In genomic region chr11:45087761-45088160, GRCh38 we compare ENCODE assay signal across 14 cellular contexts. TPM values are rescaled to one million over a fixed set of nuclear protein-coding genes. Genes with fewer than 3 reads are reported as not detected.
A peak's percentile ranks its signal among the peaks of the same experiment; 100 is the strongest.
DNase-seq lines count a peak whose midpoint lies in the region; TF ChIP-seq lines count a peak whose summit lies in the region.
"Had no signal": no experiment of that assay in that cellular context is flagged by ENCODE, and none has a peak within 500 bp of the region (broad histone marks: within the 10 kb centered on the region; RNA-seq: fewer than 3 reads in every experiment).

No MANE protein-coding gene starts in this region.

- no peak for TF ChIP-seq POLR2A in NB4 (IDR thresholded peaks at IDR 0.05; ENCODE audit: extremely low read depth, insufficient read length)

- peak; percentile 56 for DNase-seq in EH (ENCODE audit: low read depth)
- peak; percentile 68 for DNase-seq in NB4 (ENCODE audit: low read depth)
- DNase-seq in dorsolateral prefrontal cortex = no peak
- DNase-seq in trophoblast cell = peak; percentile 54 to 81
- DNase-seq in activated naive CD4-positive, alpha-beta T cell treated with anti-CD3 and anti-CD28 coated beads for 36 hours = no peak
- DNase-seq in substantia nigra (lab: John Stamatoyannopoulos, UW) = no peak
- no peak for DNase-seq in cerebellar cortex (ENCODE audit: low spot score)
- DNase-seq in amniotic stem cell (lab: John Stamatoyannopoulos, UW) = no peak
- DNase-seq: activated CD8-positive, alpha-beta T cell treated with anti-CD3 and anti-CD28 coated beads for 36 hours; erythroblast; MV-4-11 had no signal

- peaks cover 9% of the 10 kb centered on the region for H3K4me1 Mint-ChIP-seq in activated naive CD4-positive, alpha-beta T cell treated with anti-CD3 and anti-CD28 coated beads for 36 hours (ENCODE audit: low read depth)

- H3K27me3 Mint-ChIP-seq in activated naive CD4-positive, alpha-beta T cell treated with anti-CD3 and anti-CD28 coated beads for 36 hours (ENCODE audit: low read depth) = no peaks in the 10 kb centered on the region
- H3K27me3 Mint-ChIP-seq: activated CD8-positive, alpha-beta T cell treated with anti-CD3 and anti-CD28 coated beads for 36 hours had no signal

- no peak overlapping the region for H3K23ac ChIP-seq in trophoblast cell (ENCODE audit: low read length)

- no peak overlapping the region for H3K14ac ChIP-seq in trophoblast cell (ENCODE audit: low read length)

- no peak overlapping the region for H4K91ac ChIP-seq in trophoblast cell (ENCODE audit: low read depth, low read length)

- no peak overlapping the region for H3K4ac ChIP-seq in trophoblast cell (ENCODE audit: low read depth, low read length)

- no peak overlapping the region for H2AFZ ChIP-seq in trophoblast cell (ENCODE audit: insufficient read depth, low read length, poor library complexity)

- no peak overlapping the region for H3K18ac ChIP-seq in trophoblast cell (ENCODE audit: low read length)

- no peaks in the 10 kb centered on the region for H3K36me3 ChIP-seq in trophoblast cell (ENCODE audit: control insufficient read depth in 1 of 2, insufficient read depth in 2 of 2, low read length in 2 of 2)
- H3K36me3 ChIP-seq: suprapubic skin had no signal

- H2AK5ac ChIP-seq in trophoblast cell (ENCODE audit: low read length) = no peak overlapping the region

- H2BK120ac ChIP-seq in trophoblast cell (ENCODE audit: insufficient read depth, low read length, poor library complexity) = no peak overlapping the region

- H3K27me3 ChIP-seq in dorsolateral prefrontal cortex = peaks cover 0 to 8% (median 0%) of the 10 kb centered on the region in 45 donors
- H3K27me3 ChIP-seq in trophoblast cell (ENCODE audit: insufficient read depth, low read length) = no peaks in the 10 kb centered on the region
- H3K27me3 ChIP-seq: suprapubic skin had no signal

- no peaks in the 10 kb centered on the region for H3K36me3 Mint-ChIP-seq in activated naive CD4-positive, alpha-beta T cell treated with anti-CD3 and anti-CD28 coated beads for 36 hours (ENCODE audit: low read depth)
- H3K36me3 Mint-ChIP-seq: IgD-negative memory B cell had no signal

- H3K4me3 ChIP-seq in NB4 (ENCODE audit: low read depth, low read length) (peak overlapping the region; percentile 21), dorsolateral prefrontal cortex (no peak overlapping the region), trophoblast cell (ENCODE audit: low read depth, low read length) (no peak overlapping the region)
- H3K4me3 ChIP-seq: coronary artery, suprapubic skin had no signal

- H3K79me1 ChIP-seq in trophoblast cell (ENCODE audit: low read length) = peaks cover 6% of the 10 kb centered on the region

- H2BK5ac ChIP-seq in trophoblast cell (ENCODE audit: low read depth, low read length, poor library complexity) = no peak overlapping the region

- H4K8ac ChIP-seq in trophoblast cell (ENCODE audit: low read depth, low read length) = no peak overlapping the region

- no CpG with 5 or more reads among the region's 9 CpGs for WGBS in trophoblast cell (ENCODE audit: extremely low coverage, insufficient coverage, insufficient read length)

- no peak overlapping the region for H3K9ac ChIP-seq in trophoblast cell (ENCODE audit: low read length)

- no peak for TF ChIP-seq CTCF in NB4 (IDR thresholded peaks at IDR 0.05; ENCODE audit: low read depth, low read length)
- no peak for TF ChIP-seq CTCF in dorsolateral prefrontal cortex (IDR thresholded peaks at IDR 0.05 in 54 of 56, conservative IDR thresholded peaks at IDR 0.05 in 2 of 56; ENCODE audit: low read depth in 1 of 56, partially characterized antibody in 56 of 56)

- H3K4me1 ChIP-seq in trophoblast cell (ENCODE audit: control insufficient read depth in 1 of 2, insufficient read depth in 2 of 2, low read length in 2 of 2) = peaks cover 20 to 22% of the 10 kb centered on the region in 2 experiments

- H3K4me2 ChIP-seq in trophoblast cell (ENCODE audit: low read length) = no peak overlapping the region

- intact Hi-C loops in dorsolateral prefrontal cortex (cut with DNase I) = no loop called here
- intact Hi-C loops in activated naive CD4-positive, alpha-beta T cell treated with anti-CD3 and anti-CD28 coated beads for 36 hours (cut with micrococcal nuclease) = loop anchor here (2.0 kb wide), 1 partner anchor 15 kb away; no protein-coding TSS in a partner anchor

- CTCF ChIA-PET in activated naive CD4-positive, alpha-beta T cell treated with anti-CD3 and anti-CD28 coated beads for 36 hours (lab: Charles Lee) = no interaction called here

- H3K27ac ChIP-seq in dorsolateral prefrontal cortex (peak overlapping the region in 40 of 59 donors; percentile 3 to 77 (median 40)), trophoblast cell (ENCODE audit: low read depth, low read length) (no peak overlapping the region), substantia nigra (ENCODE audit: low read depth, low read length, poor library complexity, severe bottlenecking) (no peak overlapping the region)
- H3K27ac ChIP-seq: coronary artery, suprapubic skin had no signal

- no peaks in the 10 kb centered on the region for H3K79me2 ChIP-seq in trophoblast cell (ENCODE audit: control insufficient read depth, insufficient read depth, low read length, poor library complexity)

- H3K4me3 Mint-ChIP-seq in activated naive CD4-positive, alpha-beta T cell treated with anti-CD3 and anti-CD28 coated beads for 36 hours = no peak overlapping the region
- H3K4me3 Mint-ChIP-seq: activated CD8-positive, alpha-beta T cell treated with anti-CD3 and anti-CD28 coated beads for 36 hours; IgD-negative memory B cell had no signal

- H3K9me3 ChIP-seq in trophoblast cell (ENCODE audit: insufficient read depth, low read depth, low read length) = no peaks in the 10 kb centered on the region
- H3K9me3 ChIP-seq: suprapubic skin had no signal

- peak overlapping the region; percentile 15 for H2BK12ac ChIP-seq in trophoblast cell (ENCODE audit: low read length)

- H3K27ac Mint-ChIP-seq in activated naive CD4-positive, alpha-beta T cell treated with anti-CD3 and anti-CD28 coated beads for 36 hours = no peak overlapping the region
- H3K27ac Mint-ChIP-seq: activated CD8-positive, alpha-beta T cell treated with anti-CD3 and anti-CD28 coated beads for 36 hours had no signal

- H3K9me3 Mint-ChIP-seq in activated naive CD4-positive, alpha-beta T cell treated with anti-CD3 and anti-CD28 coated beads for 36 hours = no peaks in the 10 kb centered on the region
- H3K9me3 Mint-ChIP-seq: activated CD8-positive, alpha-beta T cell treated with anti-CD3 and anti-CD28 coated beads for 36 hours had no signal

- no peak overlapping the region for H4K12ac ChIP-seq in trophoblast cell (ENCODE audit: low read depth, low read length)

RNA-seq across cellular contexts. Expression of gene PRDM11, which starts 58.7 kb away (rescaled TPM):
- 10 to 100 TPM; 18.8 to 43.2 (median 30.9) TPM for total RNA-seq in dorsolateral prefrontal cortex
- polyA plus RNA-seq in trophoblast cell (2013) = 1.8 and 2.4 TPM in 2 replicates
- 1 to 10 TPM in 1 of 2 experiments, under 1 TPM in 1; 0.81 to 1.3 TPM for total RNA-seq in activated naive CD4-positive, alpha-beta T cell treated with anti-CD3 and anti-CD28 coated beads for 36 hours

Comparison
In these comparisons a context has a peak if more than half of its experiments do, and no peak if none do; other contexts are left out.
1. DNase-seq: peak in EH (single experiment), NB4 (single experiment) and trophoblast cell (2 of 2); none in dorsolateral prefrontal cortex (0 of 10), activated naive CD4-positive, alpha-beta T cell treated with anti-CD3 and anti-CD28 coated beads for 36 hours (single experiment), substantia nigra (0 of 49), cerebellar cortex (single experiment) and amniotic stem cell (single experiment).
2. H3K27ac ChIP-seq: peak in dorsolateral prefrontal cortex (40 of 59); none in trophoblast cell (single experiment) and substantia nigra (single experiment).
3. RNA of gene PRDM11, which starts 58.7 kb away (total RNA-seq): 18.8 to 43.2 TPM in dorsolateral prefrontal cortex; 0.81 to 1.3 TPM in activated naive CD4-positive, alpha-beta T cell treated with anti-CD3 and anti-CD28 coated beads for 36 hours; every median in the first group is over 4 times any median in the second.